Comparison of ENCODE assay signal across 12 cellular contexts in genomic region chr18:51251625-51252024, GRCh38. TPM values are rescaled to one million over a fixed set of nuclear protein-coding genes. Genes with fewer than 3 reads are reported as not detected.
DNase-seq lines count a peak whose midpoint lies in the region; ATAC-seq, FAIRE-seq and TF ChIP-seq lines count a peak whose summit lies in the region.
"Had no signal": no experiment of that assay in that cellular context is flagged by ENCODE, and none has a peak within 500 bp of the region (broad histone marks: within the 10 kb centered on the region; RNA-seq: fewer than 3 reads in every experiment).

No MANE protein-coding gene starts in this region.

- peak; percentile 81 for DNase-seq in germinal center (ENCODE audit: low spot score)
- DNase-seq in H54 (ENCODE audit: insufficient read length, low spot score) = no peak
- no peak for DNase-seq in chondrocyte (ENCODE audit: low spot score)
- DNase-seq in mesenchymal stem cell = no peak
- no peak for DNase-seq in NCI-H526 treated with DMSO at 0.1 percent for 48 hours (lab: John Stamatoyannopoulos, UW)
- DNase-seq: activated T-cell treated with anti-CD3 and anti-CD28 coated beads, Interleukin-2, amount 50 U/mL, for 72 hours; DMS 273 treated with DMSO at 0.1 percent for 48 hours; hippocampal formation had no signal

- H3K36me3 ChIP-seq in mesenchymal stem cell (ENCODE audit: control insufficient read depth in 1 of 2, insufficient read depth in 2 of 2, low read depth in 1 of 2, low read length in 2 of 2) = no peaks in the 10 kb centered on the region

- H3K27ac ChIP-seq in mesenchymal stem cell (ENCODE audit: low read length, poor library complexity, severe bottlenecking) = no peak overlapping the region

- no peak for TF ChIP-seq CTCF in chondrocyte (IDR thresholded peaks at IDR 0.05)

- H3K27ac Mint-ChIP-seq in chondrocyte (ENCODE audit: unreplicated experiment) = no peak overlapping the region
- H3K27ac Mint-ChIP-seq: activated T-cell treated with anti-CD3 and anti-CD28 coated beads, Interleukin-2, amount 50 U/mL, for 72 hours; T-helper 2 cell treated with Interferon-gamma antibody and Interleukin-4, amounts not matched to agents 5 μg/mL and 100 μg/mL, for 36 hours had no signal

- no peak overlapping the region for H3K23ac ChIP-seq in mesenchymal stem cell (ENCODE audit: low read length in 2 of 2)

- H3K14ac ChIP-seq in mesenchymal stem cell (ENCODE audit: low read length in 2 of 2) = no peak overlapping the region

- H3K4ac ChIP-seq in mesenchymal stem cell (ENCODE audit: low read depth in 1 of 2, low read length in 2 of 2) = no peak overlapping the region

- no peaks in the 10 kb centered on the region for H3K9me3 Mint-ChIP-seq in chondrocyte (ENCODE audit: low read depth)
- H3K9me3 Mint-ChIP-seq: T-helper 2 cell treated with Interferon-gamma antibody and Interleukin-4, amounts not matched to agents 5 μg/mL and 100 μg/mL, for 36 hours had no signal

- no peak overlapping the region for H2AK5ac ChIP-seq in mesenchymal stem cell (ENCODE audit: low read length, severe bottlenecking)

- no peak for TF ChIP-seq POLR2A in H54 (IDR thresholded peaks at IDR 0.05; ENCODE audit: low read depth, low read length)

- H3K4me3 Mint-ChIP-seq in chondrocyte (ENCODE audit: unreplicated experiment) = no peak overlapping the region
- H3K4me3 Mint-ChIP-seq: activated T-cell treated with anti-CD3 and anti-CD28 coated beads, Interleukin-2, amount 50 U/mL, for 72 hours; T-helper 2 cell treated with Interferon-gamma antibody and Interleukin-4, amounts not matched to agents 5 μg/mL and 100 μg/mL, for 36 hours had no signal

- H4K91ac ChIP-seq in mesenchymal stem cell (ENCODE audit: low read length) = no peak overlapping the region

- H2AFZ ChIP-seq in mesenchymal stem cell (ENCODE audit: low read depth, low read length) = no peak overlapping the region

- H2BK12ac ChIP-seq in mesenchymal stem cell (ENCODE audit: low read length in 2 of 2) = no peak overlapping the region

- no peak overlapping the region for H3K9ac ChIP-seq in mesenchymal stem cell (ENCODE audit: low read length)

- no peaks in the 10 kb centered on the region for H3K36me3 Mint-ChIP-seq in chondrocyte (ENCODE audit: low read depth)

- H2BK15ac ChIP-seq in mesenchymal stem cell (ENCODE audit: low read depth, poor library complexity, severe bottlenecking) = no peak overlapping the region

- H3K4me3 ChIP-seq in mesenchymal stem cell (ENCODE audit: insufficient read depth in 1 of 2, low read depth in 1 of 2, low read length in 2 of 2) = no peak overlapping the region

- H4K8ac ChIP-seq in mesenchymal stem cell (ENCODE audit: low read length) = no peak overlapping the region

- ATAC-seq in GM19023 (IDR thresholded peaks at IDR 0.05; ENCODE audit: unreplicated experiment) (peak; percentile 97), GM21825 (IDR thresholded peaks at IDR 0.05; ENCODE audit: unreplicated experiment) (peak; percentile 99), HG03432 (IDR thresholded peaks at IDR 0.05; ENCODE audit: unreplicated experiment) (peak; percentile 99)
- ATAC-seq: activated T-cell treated with anti-CD3 and anti-CD28 coated beads, Interleukin-2, amount 50 U/mL, for 72 hours had no signal

- H3K79me1 ChIP-seq in mesenchymal stem cell (replicated peaks; ENCODE audit: low read length, poor library complexity, severe bottlenecking) = no peaks in the 10 kb centered on the region

- peaks cover 8% of the 10 kb centered on the region for H3K27me3 Mint-ChIP-seq in chondrocyte (ENCODE audit: low read depth)

- no peak overlapping the region for H2BK120ac ChIP-seq in mesenchymal stem cell (ENCODE audit: low read depth, low read length)

- H3K9me3 ChIP-seq in mesenchymal stem cell (ENCODE audit: control insufficient read depth, low read length) = no peaks in the 10 kb centered on the region

- H3K4me2 ChIP-seq in mesenchymal stem cell (ENCODE audit: low read length, poor library complexity, severe bottlenecking) = no peak overlapping the region

- H2BK5ac ChIP-seq in mesenchymal stem cell (ENCODE audit: low read depth, low read length, poor library complexity, severe bottlenecking) = no peak overlapping the region

- no peaks in the 10 kb centered on the region for H3K27me3 ChIP-seq in mesenchymal stem cell (ENCODE audit: control insufficient read depth in 1 of 2, insufficient read depth in 1 of 2, low read length in 2 of 2)

- no peak for FAIRE-seq in H54 (lab: Jason Lieb, UNC)

- H3K18ac ChIP-seq in mesenchymal stem cell (ENCODE audit: low read depth in 1 of 2, low read length in 2 of 2) = no peak overlapping the region

- H3K4me1 Mint-ChIP-seq in chondrocyte (ENCODE audit: low read depth) = no peaks in the 10 kb centered on the region

- no peaks in the 10 kb centered on the region for H3K4me1 ChIP-seq in mesenchymal stem cell (ENCODE audit: control insufficient read depth, insufficient read depth, low read depth, low read length)

RNA-seq across cellular contexts. Expression of gene MEX3C, which starts 54.1 kb away (rescaled TPM):
- total RNA-seq in chondrocyte = 49.0 to 55.1 TPM (median 54.7 TPM) in 3 replicates
- 55.3 TPM for polyA plus RNA-seq in mesenchymal stem cell (2013, experiment 1 of 2)
- 57.2 TPM for polyA plus RNA-seq in mesenchymal stem cell (2013, experiment 2 of 2)
